In the genomic region with DNA sequence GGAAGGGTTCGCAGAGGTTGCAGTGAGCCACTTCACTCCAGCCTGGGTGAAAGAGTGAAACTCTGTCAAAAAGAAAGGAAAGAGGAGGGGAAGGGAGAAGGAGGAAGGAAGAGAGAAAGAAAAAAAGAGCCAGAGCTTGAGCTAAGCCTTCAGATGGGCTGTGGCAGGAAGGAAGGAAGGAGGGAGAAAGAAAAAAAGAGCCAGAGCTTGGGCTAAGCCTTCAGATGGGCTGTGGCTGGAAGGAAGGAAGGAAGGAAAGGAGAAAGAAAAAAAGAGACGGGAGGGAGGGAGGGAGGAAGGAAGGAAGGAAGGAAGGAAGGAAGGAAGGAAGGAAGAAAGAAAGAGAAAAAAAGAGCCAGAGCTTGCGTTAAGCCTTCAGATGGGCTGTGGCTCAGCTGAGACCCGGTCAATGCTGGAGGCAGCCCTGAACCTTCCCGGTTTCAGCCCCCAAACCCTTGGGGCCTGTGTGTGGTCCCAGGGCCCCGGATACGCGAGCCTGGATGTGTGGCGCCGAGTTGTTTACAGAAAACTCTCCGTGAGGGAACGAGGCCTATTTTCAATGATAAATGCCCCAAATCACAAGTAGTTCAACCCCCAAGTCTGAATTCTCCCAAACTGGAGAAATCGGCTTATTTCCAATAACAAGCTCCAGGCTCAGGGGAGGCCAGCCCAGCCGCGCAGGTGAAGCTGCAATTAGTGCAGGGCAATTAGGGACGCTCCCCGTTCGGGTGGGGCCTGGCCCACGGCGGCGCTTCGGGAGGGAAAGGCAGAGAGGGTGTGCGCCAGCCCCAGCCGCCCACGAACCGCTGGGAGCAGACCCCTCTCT, we compare ENCODE assay signal across 9 cellular contexts. TPM values are rescaled to one million over a fixed set of nuclear protein-coding genes. Genes with fewer than 3 reads are reported as not detected.
DNase-seq lines count a peak whose midpoint lies in the region; ATAC-seq and TF ChIP-seq lines count a peak whose summit lies in the region.
"Had no signal": no experiment of that assay in that cellular context is flagged by ENCODE, and none has a peak within 500 bp of the region (broad histone marks: within the 10 kb centered on the region; RNA-seq: fewer than 3 reads in every experiment).

No MANE protein-coding gene starts in this region.

- H3K4me3 Mint-ChIP-seq in activated CD4-positive, alpha-beta T cell treated with anti-CD3 and anti-CD28 coated beads for 36 hours, result peak overlapping the region; percentile 68
- H3K4me3 Mint-ChIP-seq in stimulated activated naive B cell treated with anti-CD40 and anti-IgM and Interleukin-4, amounts not matched to agents 10 μg/mL and 1 μg/mL and 100 μg/mL, for 72 hours, result peak overlapping the region; percentile 66 to 91

- no peak overlapping the region for H2AFZ ChIP-seq in hepatocyte

- no peak for TF ChIP-seq CTCF in Panc1 (IDR thresholded peaks at IDR 0.05)
- no peak for TF ChIP-seq CTCF in hepatocyte (IDR thresholded peaks at IDR 0.05; ENCODE audit: poor library complexity)

- no peaks in the 10 kb centered on the region for H3K79me2 ChIP-seq in hepatocyte

- no peaks in the 10 kb centered on the region for H3K9me3 Mint-ChIP-seq in activated CD4-positive, alpha-beta T cell treated with anti-CD3 and anti-CD28 coated beads for 36 hours (ENCODE audit: low read depth)
- H3K9me3 Mint-ChIP-seq in stimulated activated naive B cell treated with anti-CD40 and anti-IgM and Interleukin-4, amounts not matched to agents 10 μg/mL and 1 μg/mL and 100 μg/mL, for 72 hours, result no peaks in the 10 kb centered on the region

- H3K27me3 ChIP-seq in Panc1 (ENCODE audit: control insufficient read depth, insufficient read depth, low read length), result no peaks in the 10 kb centered on the region
- H3K27me3 ChIP-seq in hepatocyte, result no peaks in the 10 kb centered on the region
- H3K27me3 ChIP-seq: heart left ventricle had no signal

- H3K9me2 ChIP-seq in hepatocyte (replicated peaks; ENCODE audit: insufficient read depth), result no peaks in the 10 kb centered on the region

- no peaks in the 10 kb centered on the region for H3K36me3 Mint-ChIP-seq in activated CD4-positive, alpha-beta T cell treated with anti-CD3 and anti-CD28 coated beads for 36 hours (ENCODE audit: low read depth)
- no peaks in the 10 kb centered on the region for H3K36me3 Mint-ChIP-seq in stimulated activated naive B cell treated with anti-CD40 and anti-IgM and Interleukin-4, amounts not matched to agents 10 μg/mL and 1 μg/mL and 100 μg/mL, for 72 hours

- intact Hi-C loops in activated CD4-positive, alpha-beta T cell treated with anti-CD3 and anti-CD28 coated beads for 36 hours (cut with DNase I, micrococcal nuclease), result loop anchor here (1.0 to 10.0 kb wide), 8 partner anchors 13 to 395 kb away; partner anchors contain the start of genes RCOR1 (in 2 of the 2), CINP (in 1 of the 2), TECPR2 (in 1 of the 2) and ZNF839 (in 1 of the 2)
- intact Hi-C loops in Panc1 (cut with micrococcal nuclease; ENCODE audit: unreplicated experiment), result loop anchor here (10.0 kb wide), 1 partner anchor 71 kb away; the partner anchor contains the start of gene RCOR1

- 68% methylated on average over 25 of the region's 26 CpGs for WGBS in hepatocyte (ENCODE audit: low lambda C conversion rate, missing lambda C conversion rate)

- peaks cover 35% of the 10 kb centered on the region for H3K4me1 Mint-ChIP-seq in activated CD4-positive, alpha-beta T cell treated with anti-CD3 and anti-CD28 coated beads for 36 hours
- H3K4me1 Mint-ChIP-seq in stimulated activated naive B cell treated with anti-CD40 and anti-IgM and Interleukin-4, amounts not matched to agents 10 μg/mL and 1 μg/mL and 100 μg/mL, for 72 hours, result peaks cover 20 to 32% of the 10 kb centered on the region in 2 donors

- H3K36me3 ChIP-seq in Panc1 (ENCODE audit: control insufficient read depth, insufficient read depth, low read length) (no peaks in the 10 kb centered on the region), hepatocyte (replicated peaks; ENCODE audit: insufficient read depth, low read depth) (no peaks in the 10 kb centered on the region)
- H3K36me3 ChIP-seq: heart left ventricle had no signal

- in situ Hi-C loops in Panc1 (cut with HindIII; ENCODE audit: low pct_unique_long_range_greater_than_20kb, low sequenced_read_pairs), result no loop called here

- peak overlapping the region; percentile 55 for H3K4me2 ChIP-seq in hepatocyte

- no peak for DNase-seq in activated CD4-positive, alpha-beta T cell treated with anti-CD3 and anti-CD28 coated beads for 36 hours
- no peak for DNase-seq in activated CD4-positive, alpha-beta T cell treated with anti-CD3 and anti-CD28 coated beads, Interleukin-2, amount 50 U/mL, for 1 hour
- no peak for DNase-seq in Panc1 (ENCODE audit: low read depth, low spot score)
- DNase-seq in hepatocyte (ENCODE audit: low spot score), result peak; percentile 14
- DNase-seq in stimulated activated naive B cell treated with anti-CD40 and anti-IgM and Interleukin-4, amounts not matched to agents 10 μg/mL and 1 μg/mL and 100 μg/mL, for 72 hours, result no peak
- no peak for DNase-seq in activated gamma-delta T cell (lab: John Stamatoyannopoulos, UW)
- DNase-seq in HT-29 (ENCODE audit: low spot score), result no peak
- DNase-seq in NCI-H1092 (lab: John Stamatoyannopoulos, UW), result no peak

- POLR2A ChIA-PET in activated CD4-positive, alpha-beta T cell treated with anti-CD3 and anti-CD28 coated beads for 36 hours (lab: Charles Lee), result no interaction called here
- POLR2A ChIA-PET in Panc1 (lab: Charles Lee), result no interaction called here

- H3K27ac Mint-ChIP-seq in activated CD4-positive, alpha-beta T cell treated with anti-CD3 and anti-CD28 coated beads for 36 hours, result peak overlapping the region; percentile 25
- H3K27ac Mint-ChIP-seq in stimulated activated naive B cell treated with anti-CD40 and anti-IgM and Interleukin-4, amounts not matched to agents 10 μg/mL and 1 μg/mL and 100 μg/mL, for 72 hours, result peak overlapping the region; percentile 86

- BruUV-seq in Panc1 (replicated peaks; lab: Mats Ljungman, UMichigan), result no TSS peak

- H4K20me1 ChIP-seq in hepatocyte (ENCODE audit: insufficient read depth, poor library complexity, severe bottlenecking), result no peaks in the 10 kb centered on the region

- H3K4me3 ChIP-seq in Panc1 (ENCODE audit: low read depth in 2 of 2, low read length in 2 of 2) (peak overlapping the region; percentile 48 to 56), hepatocyte (no peak overlapping the region)

- H3K4me1 ChIP-seq in Panc1 (ENCODE audit: control insufficient read depth, insufficient read depth, low read length), result peaks cover 13% of the 10 kb centered on the region
- H3K4me1 ChIP-seq in hepatocyte (ENCODE audit: insufficient read depth), result peaks cover 9% of the 10 kb centered on the region

- H3K27ac ChIP-seq in Panc1 (ENCODE audit: low read length) (peak overlapping the region; percentile 77), hepatocyte (no peak overlapping the region)

- H3K27me3 Mint-ChIP-seq in activated CD4-positive, alpha-beta T cell treated with anti-CD3 and anti-CD28 coated beads for 36 hours, result peaks cover 2% of the 10 kb centered on the region
- peaks cover under 1 to 1% of the 10 kb centered on the region in 2 donors for H3K27me3 Mint-ChIP-seq in stimulated activated naive B cell treated with anti-CD40 and anti-IgM and Interleukin-4, amounts not matched to agents 10 μg/mL and 1 μg/mL and 100 μg/mL, for 72 hours

- no peak for ATAC-seq in activated CD4-positive, alpha-beta T cell treated with anti-CD3 and anti-CD28 coated beads for 36 hours
- ATAC-seq in Panc1, result no peak
- ATAC-seq in stimulated activated naive B cell treated with anti-CD40 and anti-IgM and Interleukin-4, amounts not matched to agents 10 μg/mL and 1 μg/mL and 100 μg/mL, for 72 hours (replicated peaks), result no peak

- H3K9me3 ChIP-seq in Panc1 (ENCODE audit: control insufficient read depth, insufficient read depth, low read depth, low read length) (no peaks in the 10 kb centered on the region), hepatocyte (ENCODE audit: low read depth) (no peaks in the 10 kb centered on the region)
- H3K9me3 ChIP-seq: heart left ventricle had no signal

- CTCF ChIA-PET in activated CD4-positive, alpha-beta T cell treated with anti-CD3 and anti-CD28 coated beads for 36 hours (lab: Charles Lee), result interaction anchor here (0.6 to 3.6 kb wide), 17 partner anchors 8 to 390 kb away, joined by 3 to 19 read pairs (median 3); no protein-coding TSS in a partner anchor
- CTCF ChIA-PET in Panc1 (lab: Charles Lee), result interaction anchor here (0.6 to 1.0 kb wide), 5 partner anchors 9 to 173 kb away, joined by 3 to 23 read pairs (median 6); no protein-coding TSS in a partner anchor

RNA-seq across cellular contexts. Expression of gene ANKRD9, which starts 13.8 kb away (rescaled TPM):
- 1 to 10 TPM; 4.8 to 9.3 TPM for total RNA-seq in activated CD4-positive, alpha-beta T cell treated with anti-CD3 and anti-CD28 coated beads for 36 hours
- total RNA-seq in Panc1 (2021; ENCODE audit: unreplicated experiment), result 23.7 TPM
- 29.6 TPM for polyA plus RNA-seq in Panc1 (2012; ENCODE audit: insufficient read length)
- 43.8 and 46.5 TPM in 2 replicates for total RNA-seq in hepatocyte
- polyA plus RNA-seq in hepatocyte, result 88.1 and 90.7 TPM in 2 replicates
- 40.8 and 44.0 TPM in 2 replicates for total RNA-seq in HT-29 (2014; rRNA removed; shearing (Covaris generic))
